1 cellular context compared by ENCODE assay signal in the genomic region with DNA sequence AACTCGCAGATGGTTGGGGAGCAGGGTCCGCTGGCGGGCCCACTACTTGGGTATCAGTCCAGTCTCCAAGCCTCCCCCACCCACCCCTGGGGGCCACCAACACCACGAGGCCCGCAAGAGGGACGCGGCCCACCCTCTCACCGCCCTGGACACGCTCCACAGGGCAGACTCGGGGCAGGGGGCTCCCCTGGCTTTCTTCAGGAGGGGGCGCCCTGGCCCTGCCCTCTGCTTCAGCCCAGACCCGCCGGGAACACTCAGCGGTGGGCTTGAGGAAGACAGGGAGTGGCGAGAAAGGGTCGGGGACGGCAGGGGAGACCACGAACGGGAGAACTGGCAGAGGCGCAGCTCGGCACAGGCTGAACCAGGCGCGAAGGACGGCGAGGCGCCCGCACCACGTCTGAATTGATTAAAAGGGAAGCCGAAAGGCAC.
TF ChIP-seq lines count a peak whose summit lies in the region.

No MANE protein-coding gene starts in this region.

TF ChIP-seq in HepG2, 621 proteins besides CTCF, POLR2A, EP300 and RAD21 (continued from another document and continues in another):
- TF ChIP-seq, protein P1, sequence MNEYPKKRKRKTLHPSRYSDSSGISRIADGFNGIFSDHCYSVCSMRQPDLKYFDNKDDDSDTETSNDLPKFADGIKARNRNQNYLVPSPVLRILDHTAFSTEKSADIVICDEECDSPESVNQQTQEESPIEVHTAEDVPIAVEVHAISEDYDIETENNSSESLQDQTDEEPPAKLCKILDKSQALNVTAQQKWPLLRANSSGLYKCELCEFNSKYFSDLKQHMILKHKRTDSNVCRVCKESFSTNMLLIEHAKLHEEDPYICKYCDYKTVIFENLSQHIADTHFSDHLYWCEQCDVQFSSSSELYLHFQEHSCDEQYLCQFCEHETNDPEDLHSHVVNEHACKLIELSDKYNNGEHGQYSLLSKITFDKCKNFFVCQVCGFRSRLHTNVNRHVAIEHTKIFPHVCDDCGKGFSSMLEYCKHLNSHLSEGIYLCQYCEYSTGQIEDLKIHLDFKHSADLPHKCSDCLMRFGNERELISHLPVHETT (CRISPR knock-in tag; conservative IDR thresholded peaks at IDR 0.05), result no peak
- peak; percentile 89 for TF ChIP-seq AGO2 (optimal IDR thresholded peaks at IDR 0.05; ENCODE audit: low read depth, low read length)
- TF ChIP-seq KDM5B (CRISPR knock-in tag; IDR thresholded peaks at IDR 0.05; ENCODE audit: borderline replicate concordance), result peak; percentile 37
- TF ChIP-seq, protein P2, sequence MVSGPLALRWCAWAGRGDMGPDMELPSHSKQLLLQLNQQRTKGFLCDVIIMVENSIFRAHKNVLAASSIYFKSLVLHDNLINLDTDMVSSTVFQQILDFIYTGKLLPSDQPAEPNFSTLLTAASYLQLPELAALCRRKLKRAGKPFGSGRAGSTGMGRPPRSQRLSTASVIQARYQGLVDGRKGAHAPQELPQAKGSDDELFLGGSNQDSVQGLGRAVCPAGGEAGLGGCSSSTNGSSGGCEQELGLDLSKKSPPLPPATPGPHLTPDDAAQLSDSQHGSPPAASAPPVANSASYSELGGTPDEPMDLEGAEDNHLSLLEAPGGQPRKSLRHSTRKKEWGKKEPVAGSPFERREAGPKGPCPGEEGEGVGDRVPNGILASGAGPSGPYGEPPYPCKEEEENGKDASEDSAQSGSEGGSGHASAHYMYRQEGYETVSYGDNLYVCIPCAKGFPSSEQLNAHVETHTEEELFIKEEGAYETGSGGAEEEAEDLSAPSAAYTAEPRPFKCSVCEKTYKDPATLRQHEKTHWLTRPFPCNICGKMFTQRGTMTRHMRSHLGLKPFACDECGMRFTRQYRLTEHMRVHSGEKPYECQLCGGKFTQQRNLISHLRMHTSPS (CRISPR knock-in tag; IDR thresholded peaks at IDR 0.05; ENCODE audit: low read depth), result no peak
- no peak for TF ChIP-seq SMYD3 (CRISPR knock-in tag; IDR thresholded peaks at IDR 0.05)
- no peak for TF ChIP-seq ZNF34 (CRISPR knock-in tag; IDR thresholded peaks at IDR 0.05; ENCODE audit: borderline replicate concordance)
- TF ChIP-seq RBM39 (IDR thresholded peaks at IDR 0.05; ENCODE audit: low read depth, low read length, poor library complexity, severe bottlenecking), result no peak
- TF ChIP-seq SKI (IDR thresholded peaks at IDR 0.05; ENCODE audit: partially characterized antibody), result no peak
- TF ChIP-seq, protein P3, sequence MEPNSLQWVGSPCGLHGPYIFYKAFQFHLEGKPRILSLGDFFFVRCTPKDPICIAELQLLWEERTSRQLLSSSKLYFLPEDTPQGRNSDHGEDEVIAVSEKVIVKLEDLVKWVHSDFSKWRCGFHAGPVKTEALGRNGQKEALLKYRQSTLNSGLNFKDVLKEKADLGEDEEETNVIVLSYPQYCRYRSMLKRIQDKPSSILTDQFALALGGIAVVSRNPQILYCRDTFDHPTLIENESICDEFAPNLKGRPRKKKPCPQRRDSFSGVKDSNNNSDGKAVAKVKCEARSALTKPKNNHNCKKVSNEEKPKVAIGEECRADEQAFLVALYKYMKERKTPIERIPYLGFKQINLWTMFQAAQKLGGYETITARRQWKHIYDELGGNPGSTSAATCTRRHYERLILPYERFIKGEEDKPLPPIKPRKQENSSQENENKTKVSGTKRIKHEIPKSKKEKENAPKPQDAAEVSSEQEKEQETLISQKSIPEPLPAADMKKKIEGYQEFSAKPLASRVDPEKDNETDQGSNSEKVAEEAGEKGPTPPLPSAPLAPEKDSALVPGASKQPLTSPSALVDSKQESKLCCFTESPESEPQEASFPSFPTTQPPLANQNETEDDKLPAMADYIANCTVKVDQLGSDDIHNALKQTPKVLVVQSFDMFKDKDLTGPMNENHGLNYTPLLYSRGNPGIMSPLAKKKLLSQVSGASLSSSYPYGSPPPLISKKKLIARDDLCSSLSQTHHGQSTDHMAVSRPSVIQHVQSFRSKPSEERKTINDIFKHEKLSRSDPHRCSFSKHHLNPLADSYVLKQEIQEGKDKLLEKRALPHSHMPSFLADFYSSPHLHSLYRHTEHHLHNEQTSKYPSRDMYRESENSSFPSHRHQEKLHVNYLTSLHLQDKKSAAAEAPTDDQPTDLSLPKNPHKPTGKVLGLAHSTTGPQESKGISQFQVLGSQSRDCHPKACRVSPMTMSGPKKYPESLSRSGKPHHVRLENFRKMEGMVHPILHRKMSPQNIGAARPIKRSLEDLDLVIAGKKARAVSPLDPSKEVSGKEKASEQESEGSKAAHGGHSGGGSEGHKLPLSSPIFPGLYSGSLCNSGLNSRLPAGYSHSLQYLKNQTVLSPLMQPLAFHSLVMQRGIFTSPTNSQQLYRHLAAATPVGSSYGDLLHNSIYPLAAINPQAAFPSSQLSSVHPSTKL (CRISPR knock-in tag; IDR thresholded peaks at IDR 0.05), result no peak
- TF ChIP-seq, protein P4, sequence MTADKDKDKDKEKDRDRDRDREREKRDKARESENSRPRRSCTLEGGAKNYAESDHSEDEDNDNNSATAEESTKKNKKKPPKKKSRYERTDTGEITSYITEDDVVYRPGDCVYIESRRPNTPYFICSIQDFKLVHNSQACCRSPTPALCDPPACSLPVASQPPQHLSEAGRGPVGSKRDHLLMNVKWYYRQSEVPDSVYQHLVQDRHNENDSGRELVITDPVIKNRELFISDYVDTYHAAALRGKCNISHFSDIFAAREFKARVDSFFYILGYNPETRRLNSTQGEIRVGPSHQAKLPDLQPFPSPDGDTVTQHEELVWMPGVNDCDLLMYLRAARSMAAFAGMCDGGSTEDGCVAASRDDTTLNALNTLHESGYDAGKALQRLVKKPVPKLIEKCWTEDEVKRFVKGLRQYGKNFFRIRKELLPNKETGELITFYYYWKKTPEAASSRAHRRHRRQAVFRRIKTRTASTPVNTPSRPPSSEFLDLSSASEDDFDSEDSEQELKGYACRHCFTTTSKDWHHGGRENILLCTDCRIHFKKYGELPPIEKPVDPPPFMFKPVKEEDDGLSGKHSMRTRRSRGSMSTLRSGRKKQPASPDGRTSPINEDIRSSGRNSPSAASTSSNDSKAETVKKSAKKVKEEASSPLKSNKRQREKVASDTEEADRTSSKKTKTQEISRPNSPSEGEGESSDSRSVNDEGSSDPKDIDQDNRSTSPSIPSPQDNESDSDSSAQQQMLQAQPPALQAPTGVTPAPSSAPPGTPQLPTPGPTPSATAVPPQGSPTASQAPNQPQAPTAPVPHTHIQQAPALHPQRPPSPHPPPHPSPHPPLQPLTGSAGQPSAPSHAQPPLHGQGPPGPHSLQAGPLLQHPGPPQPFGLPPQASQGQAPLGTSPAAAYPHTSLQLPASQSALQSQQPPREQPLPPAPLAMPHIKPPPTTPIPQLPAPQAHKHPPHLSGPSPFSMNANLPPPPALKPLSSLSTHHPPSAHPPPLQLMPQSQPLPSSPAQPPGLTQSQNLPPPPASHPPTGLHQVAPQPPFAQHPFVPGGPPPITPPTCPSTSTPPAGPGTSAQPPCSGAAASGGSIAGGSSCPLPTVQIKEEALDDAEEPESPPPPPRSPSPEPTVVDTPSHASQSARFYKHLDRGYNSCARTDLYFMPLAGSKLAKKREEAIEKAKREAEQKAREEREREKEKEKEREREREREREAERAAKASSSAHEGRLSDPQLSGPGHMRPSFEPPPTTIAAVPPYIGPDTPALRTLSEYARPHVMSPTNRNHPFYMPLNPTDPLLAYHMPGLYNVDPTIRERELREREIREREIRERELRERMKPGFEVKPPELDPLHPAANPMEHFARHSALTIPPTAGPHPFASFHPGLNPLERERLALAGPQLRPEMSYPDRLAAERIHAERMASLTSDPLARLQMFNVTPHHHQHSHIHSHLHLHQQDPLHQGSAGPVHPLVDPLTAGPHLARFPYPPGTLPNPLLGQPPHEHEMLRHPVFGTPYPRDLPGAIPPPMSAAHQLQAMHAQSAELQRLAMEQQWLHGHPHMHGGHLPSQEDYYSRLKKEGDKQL (CRISPR knock-in tag; IDR thresholded peaks at IDR 0.05; ENCODE audit: low read depth), result no peak
- TF ChIP-seq, protein P5, sequence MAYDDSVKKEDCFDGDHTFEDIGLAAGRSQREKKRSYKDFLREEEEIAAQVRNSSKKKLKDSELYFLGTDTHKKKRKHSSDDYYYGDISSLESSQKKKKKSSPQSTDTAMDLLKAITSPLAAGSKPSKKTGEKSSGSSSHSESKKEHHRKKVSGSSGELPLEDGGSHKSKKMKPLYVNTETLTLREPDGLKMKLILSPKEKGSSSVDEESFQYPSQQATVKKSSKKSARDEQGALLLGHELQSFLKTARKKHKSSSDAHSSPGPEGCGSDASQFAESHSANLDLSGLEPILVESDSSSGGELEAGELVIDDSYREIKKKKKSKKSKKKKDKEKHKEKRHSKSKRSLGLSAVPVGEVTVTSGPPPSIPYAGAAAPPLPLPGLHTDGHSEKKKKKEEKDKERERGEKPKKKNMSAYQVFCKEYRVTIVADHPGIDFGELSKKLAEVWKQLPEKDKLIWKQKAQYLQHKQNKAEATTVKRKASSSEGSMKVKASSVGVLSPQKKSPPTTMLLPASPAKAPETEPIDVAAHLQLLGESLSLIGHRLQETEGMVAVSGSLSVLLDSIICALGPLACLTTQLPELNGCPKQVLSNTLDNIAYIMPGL (CRISPR knock-in tag; IDR thresholded peaks at IDR 0.05; ENCODE audit: borderline replicate concordance in 1 of 2, low read depth in 1 of 2), result peak; percentile 15 to 73; a peak in 3 of 4 replicates
- TF ChIP-seq ZNF839 (CRISPR knock-in tag; IDR thresholded peaks at IDR 0.05; ENCODE audit: borderline replicate concordance), result no peak
- peak; percentile 24; the same call in 1 of the 2 replicates for TF ChIP-seq ZC3H13 (CRISPR knock-in tag; IDR thresholded peaks at IDR 0.05)
- TF ChIP-seq, protein P6, sequence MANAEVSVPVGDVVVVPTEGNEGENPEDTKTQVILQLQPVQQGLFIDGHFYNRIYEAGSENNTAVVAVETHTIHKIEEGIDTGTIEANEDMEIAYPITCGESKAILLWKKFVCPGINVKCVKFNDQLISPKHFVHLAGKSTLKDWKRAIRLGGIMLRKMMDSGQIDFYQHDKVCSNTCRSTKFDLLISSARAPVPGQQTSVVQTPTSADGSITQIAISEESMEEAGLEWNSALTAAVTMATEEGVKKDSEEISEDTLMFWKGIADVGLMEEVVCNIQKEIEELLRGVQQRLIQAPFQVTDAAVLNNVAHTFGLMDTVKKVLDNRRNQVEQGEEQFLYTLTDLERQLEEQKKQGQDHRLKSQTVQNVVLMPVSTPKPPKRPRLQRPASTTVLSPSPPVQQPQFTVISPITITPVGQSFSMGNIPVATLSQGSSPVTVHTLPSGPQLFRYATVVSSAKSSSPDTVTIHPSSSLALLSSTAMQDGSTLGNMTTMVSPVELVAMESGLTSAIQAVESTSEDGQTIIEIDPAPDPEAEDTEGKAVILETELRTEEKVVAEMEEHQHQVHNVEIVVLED (CRISPR knock-in tag; IDR thresholded peaks at IDR 0.05; ENCODE audit: borderline replicate concordance), result 0 out of 2 replicates have a peak, but pooled peaks have one; percentile 19
- 0 out of 2 replicates have a peak, but pooled peaks have one; percentile 13 for TF ChIP-seq MXD4 (CRISPR knock-in tag; IDR thresholded peaks at IDR 0.05)
- no peak for TF ChIP-seq MAFF (IDR thresholded peaks at IDR 0.05; ENCODE audit: low read depth, low read length)
- TF ChIP-seq JARID2 (CRISPR knock-in tag; IDR thresholded peaks at IDR 0.05; ENCODE audit: insufficient replicate concordance), result no peak
- TF ChIP-seq GATAD1 (CRISPR knock-in tag; IDR thresholded peaks at IDR 0.05), result no peak
- TF ChIP-seq, protein P7, sequence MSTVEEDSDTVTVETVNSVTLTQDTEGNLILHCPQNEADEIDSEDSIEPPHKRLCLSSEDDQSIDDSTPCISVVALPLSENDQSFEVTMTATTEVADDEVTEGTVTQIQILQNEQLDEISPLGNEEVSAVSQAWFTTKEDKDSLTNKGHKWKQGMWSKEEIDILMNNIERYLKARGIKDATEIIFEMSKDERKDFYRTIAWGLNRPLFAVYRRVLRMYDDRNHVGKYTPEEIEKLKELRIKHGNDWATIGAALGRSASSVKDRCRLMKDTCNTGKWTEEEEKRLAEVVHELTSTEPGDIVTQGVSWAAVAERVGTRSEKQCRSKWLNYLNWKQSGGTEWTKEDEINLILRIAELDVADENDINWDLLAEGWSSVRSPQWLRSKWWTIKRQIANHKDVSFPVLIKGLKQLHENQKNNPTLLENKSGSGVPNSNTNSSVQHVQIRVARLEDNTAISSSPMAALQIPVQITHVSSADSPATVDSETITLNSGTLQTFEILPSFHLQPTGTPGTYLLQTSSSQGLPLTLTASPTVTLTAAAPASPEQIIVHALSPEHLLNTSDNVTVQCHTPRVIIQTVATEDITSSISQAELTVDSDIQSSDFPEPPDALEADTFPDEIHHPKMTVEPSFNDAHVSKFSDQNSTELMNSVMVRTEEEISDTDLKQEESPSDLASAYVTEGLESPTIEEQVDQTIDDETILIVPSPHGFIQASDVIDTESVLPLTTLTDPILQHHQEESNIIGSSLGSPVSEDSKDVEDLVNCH (CRISPR knock-in tag; IDR thresholded peaks at IDR 0.05), result no peak
- TF ChIP-seq GZF1 (CRISPR knock-in tag; IDR thresholded peaks at IDR 0.05), result 0 out of 2 replicates have a peak, but pooled peaks have one; percentile 55
- TF ChIP-seq SIN3B (IDR thresholded peaks at IDR 0.05; ENCODE audit: low read length), result no peak
- 0 out of 2 replicates have a peak, but pooled peaks have one; percentile 9 for TF ChIP-seq PITX1 (CRISPR knock-in tag; IDR thresholded peaks at IDR 0.05)
- TF ChIP-seq ZBTB42 (CRISPR knock-in tag; IDR thresholded peaks at IDR 0.05), result no peak; the same call in 1 of the 2 replicates
- TF ChIP-seq, protein P8, sequence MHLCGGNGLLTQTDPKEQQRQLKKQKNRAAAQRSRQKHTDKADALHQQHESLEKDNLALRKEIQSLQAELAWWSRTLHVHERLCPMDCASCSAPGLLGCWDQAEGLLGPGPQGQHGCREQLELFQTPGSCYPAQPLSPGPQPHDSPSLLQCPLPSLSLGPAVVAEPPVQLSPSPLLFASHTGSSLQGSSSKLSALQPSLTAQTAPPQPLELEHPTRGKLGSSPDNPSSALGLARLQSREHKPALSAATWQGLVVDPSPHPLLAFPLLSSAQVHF (CRISPR knock-in tag; IDR thresholded peaks at IDR 0.05), result 0 out of 2 replicates have a peak, but pooled peaks have one; percentile 4
- TF ChIP-seq PHF8 (CRISPR knock-in tag; IDR thresholded peaks at IDR 0.05), result peak; percentile 58; the same call in 1 of the 2 replicates
- TF ChIP-seq DNMT3B (CRISPR knock-in tag; conservative IDR thresholded peaks at IDR 0.05), result no peak
- TF ChIP-seq, protein P9, sequence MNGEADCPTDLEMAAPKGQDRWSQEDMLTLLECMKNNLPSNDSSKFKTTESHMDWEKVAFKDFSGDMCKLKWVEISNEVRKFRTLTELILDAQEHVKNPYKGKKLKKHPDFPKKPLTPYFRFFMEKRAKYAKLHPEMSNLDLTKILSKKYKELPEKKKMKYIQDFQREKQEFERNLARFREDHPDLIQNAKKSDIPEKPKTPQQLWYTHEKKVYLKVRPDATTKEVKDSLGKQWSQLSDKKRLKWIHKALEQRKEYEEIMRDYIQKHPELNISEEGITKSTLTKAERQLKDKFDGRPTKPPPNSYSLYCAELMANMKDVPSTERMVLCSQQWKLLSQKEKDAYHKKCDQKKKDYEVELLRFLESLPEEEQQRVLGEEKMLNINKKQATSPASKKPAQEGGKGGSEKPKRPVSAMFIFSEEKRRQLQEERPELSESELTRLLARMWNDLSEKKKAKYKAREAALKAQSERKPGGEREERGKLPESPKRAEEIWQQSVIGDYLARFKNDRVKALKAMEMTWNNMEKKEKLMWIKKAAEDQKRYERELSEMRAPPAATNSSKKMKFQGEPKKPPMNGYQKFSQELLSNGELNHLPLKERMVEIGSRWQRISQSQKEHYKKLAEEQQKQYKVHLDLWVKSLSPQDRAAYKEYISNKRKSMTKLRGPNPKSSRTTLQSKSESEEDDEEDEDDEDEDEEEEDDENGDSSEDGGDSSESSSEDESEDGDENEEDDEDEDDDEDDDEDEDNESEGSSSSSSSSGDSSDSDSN (CRISPR knock-in tag; IDR thresholded peaks at IDR 0.05), result peak; percentile 82
- no peak; the same call in none of the 2 replicates for TF ChIP-seq TAF1 (CRISPR knock-in tag; IDR thresholded peaks at IDR 0.05)
